Comparison of ENCODE assay signal across 10 cellular contexts in genomic region chr6:56689114-56689513, GRCh38. TPM values are rescaled to one million over a fixed set of nuclear protein-coding genes. Genes with fewer than 3 reads are reported as not detected.
DNase-seq lines count a peak whose midpoint lies in the region; ATAC-seq and TF ChIP-seq lines count a peak whose summit lies in the region.
"Had no signal": no experiment of that assay in that cellular context is flagged by ENCODE, and none has a peak within 500 bp of the region (broad histone marks: within the 10 kb centered on the region; RNA-seq: fewer than 3 reads in every experiment).

No MANE protein-coding gene starts in this region.

- RAD21 ChIA-PET in HCT116 (lab: Charles Lee; ENCODE audit: low non-redundant PET in 1 of 2, low total read pairs in 2 of 2, uncharacterized antibody in 2 of 2, unreplicated experiment in 2 of 2), result no interaction called here

- H3K27ac ChIP-seq in HCT116 (ENCODE audit: low read depth, low read length) (no peak overlapping the region), IMR-90 (ENCODE audit: insufficient read depth, low read length) (peak overlapping the region; percentile 41; the same call in 1 of the 2 replicates), muscle layer of colon (ENCODE audit: low read depth, low read length) (peak overlapping the region; percentile 17)
- H3K27ac ChIP-seq: HL-60 had no signal

- H3K9me2 ChIP-seq in HCT116 (ENCODE audit: insufficient read depth), result no peaks in the 10 kb centered on the region

- H3K36me3 ChIP-seq in HCT116 (ENCODE audit: control insufficient read depth in 1 of 2, insufficient read depth in 2 of 2, low read length in 2 of 2) (no peaks in the 10 kb centered on the region), IMR-90 (ENCODE audit: control insufficient read depth, insufficient read depth, low read length) (peaks cover 1% of the 10 kb centered on the region; the same call in 1 of the 2 replicates), muscle layer of colon (ENCODE audit: insufficient read depth, low read length) (no peaks in the 10 kb centered on the region)

- H3K4me2 ChIP-seq in HCT116 (ENCODE audit: low read length) (0 out of 2 replicates have a peak overlapping the region, but pooled peaks have one; percentile 6), IMR-90 (ENCODE audit: low read depth, low read length) (peak overlapping the region; percentile 83)

- no TSS peak for BruUV-seq in HCT116 (replicated peaks; lab: Mats Ljungman, UMichigan)
- no TSS peak for BruUV-seq in IMR-90 (replicated peaks; lab: Mats Ljungman, UMichigan)

- intact Hi-C loops in HCT116 (cut with micrococcal nuclease) (no loop called here), IMR-90 (cut with micrococcal nuclease) (no loop called here)

- peak overlapping the region; percentile 46 for H2BK5ac ChIP-seq in IMR-90 (ENCODE audit: low read depth, low read length, poor library complexity, severe bottlenecking)

- no peaks in the 10 kb centered on the region for H3K36me3 Mint-ChIP-seq in stimulated activated effector memory CD8-positive, alpha-beta T cell treated with anti-CD3 and anti-CD28 coated beads, Interleukin-12 subunit alpha, Interleukin-12 subunit beta, amount 100 ng/mL, for 72 hours

- no peak overlapping the region for H3K56ac ChIP-seq in IMR-90 (ENCODE audit: extremely low read depth, insufficient read depth, low read length)

- TF ChIP-seq CTCF in HCT116 (IDR thresholded peaks at IDR 0.05 in 2 of 3, conservative IDR thresholded peaks at IDR 0.05 in 1 of 3; ENCODE audit: borderline replicate concordance in 1 of 3, insufficient read depth in 1 of 3, low read depth in 2 of 3, low read length in 2 of 3) (no peak), IMR-90 (conservative IDR thresholded peaks at IDR 0.05; ENCODE audit: low read depth, low read length) (no peak)

- H2BK15ac ChIP-seq in IMR-90 (ENCODE audit: low read depth, low read length), result peak overlapping the region; percentile 45; the same call in 1 of the 3 replicates

- no peak overlapping the region for H2AK5ac ChIP-seq in IMR-90 (ENCODE audit: low read depth, low read length)

- H3K4me1 ChIP-seq in HCT116 (ENCODE audit: control insufficient read depth in 1 of 2, insufficient read depth in 2 of 2, low read length in 2 of 2), result peaks cover 23 to 37% of the 10 kb centered on the region in 2 experiments
- peaks cover 13% of the 10 kb centered on the region for H3K4me1 ChIP-seq in IMR-90 (ENCODE audit: control insufficient read depth, insufficient read depth, low read length)
- peaks cover 34% of the 10 kb centered on the region for H3K4me1 ChIP-seq in muscle layer of colon (ENCODE audit: insufficient read depth, low read length)

- H3K9me3 ChIP-seq in HCT116 (ENCODE audit: control insufficient read depth in 1 of 2, insufficient read depth in 1 of 2, low read depth in 1 of 2, low read length in 2 of 2), result no peaks in the 10 kb centered on the region
- H3K9me3 ChIP-seq in IMR-90 (ENCODE audit: control insufficient read depth, insufficient read depth, low read length), result no peaks in the 10 kb centered on the region
- no peaks in the 10 kb centered on the region for H3K9me3 ChIP-seq in muscle layer of colon (ENCODE audit: low read length)

- H3K27me3 ChIP-seq in HCT116 (ENCODE audit: insufficient read depth, low read length), result no peaks in the 10 kb centered on the region
- no peaks in the 10 kb centered on the region for H3K27me3 ChIP-seq in IMR-90 (ENCODE audit: control insufficient read depth, insufficient read depth, low read length)
- no peaks in the 10 kb centered on the region for H3K27me3 ChIP-seq in muscle layer of colon (ENCODE audit: control insufficient read depth in 1 of 2, insufficient read depth in 2 of 2, low read length in 2 of 2)

- no peak overlapping the region for H2AK9ac ChIP-seq in IMR-90 (replicated peaks; ENCODE audit: low read depth, low read length, poor library complexity)

- no peak overlapping the region for H3K4me3 Mint-ChIP-seq in stimulated activated effector memory CD8-positive, alpha-beta T cell treated with anti-CD3 and anti-CD28 coated beads, Interleukin-12 subunit alpha, Interleukin-12 subunit beta, amount 100 ng/mL, for 72 hours

- peak overlapping the region; percentile 68 for H3K18ac ChIP-seq in IMR-90 (ENCODE audit: low read depth, low read length)

- peaks cover 7% of the 10 kb centered on the region for H3K9me1 ChIP-seq in IMR-90 (ENCODE audit: insufficient read depth, low read length)

- H2AFZ ChIP-seq in HCT116 (ENCODE audit: low read depth, low read length, poor library complexity, severe bottlenecking) (no peak overlapping the region), IMR-90 (replicated peaks; ENCODE audit: low read length, poor library complexity) (no peak overlapping the region)

- no peak overlapping the region for H3K9ac ChIP-seq in HCT116 (ENCODE audit: low read length)
- no peak overlapping the region for H3K9ac ChIP-seq in IMR-90 (ENCODE audit: low read depth, low read length)
- H3K9ac ChIP-seq in muscle layer of colon (ENCODE audit: low read length), result no peak overlapping the region

- no peak overlapping the region for H3K27ac Mint-ChIP-seq in stimulated activated effector memory CD8-positive, alpha-beta T cell treated with anti-CD3 and anti-CD28 coated beads, Interleukin-12 subunit alpha, Interleukin-12 subunit beta, amount 100 ng/mL, for 72 hours

- no peaks in the 10 kb centered on the region for H3K9me3 Mint-ChIP-seq in stimulated activated effector memory CD8-positive, alpha-beta T cell treated with anti-CD3 and anti-CD28 coated beads, Interleukin-12 subunit alpha, Interleukin-12 subunit beta, amount 100 ng/mL, for 72 hours

- no peak for TF ChIP-seq RAD21 in HCT116 (IDR thresholded peaks at IDR 0.05; ENCODE audit: low read depth)
- TF ChIP-seq RAD21 in IMR-90 (IDR thresholded peaks at IDR 0.05; ENCODE audit: low read length), result no peak

- peak overlapping the region; percentile 71; the same call in 1 of the 2 replicates for H3K23ac ChIP-seq in IMR-90 (ENCODE audit: low read depth, low read length)

- in situ Hi-C loops in IMR-90 (cut with MboI; ENCODE audit: low sequenced_read_pairs), result no loop called here

- peak overlapping the region; percentile 12; the same call in 1 of the 2 replicates for H2BK120ac ChIP-seq in IMR-90 (ENCODE audit: low read depth, low read length)

- dilution Hi-C loops in IMR-90 (cut with HindIII; ENCODE audit: low sequenced_read_pairs, unreplicated experiment), result no loop called here

- H4K91ac ChIP-seq in IMR-90 (ENCODE audit: insufficient read depth, low read depth, low read length), result peak overlapping the region; percentile 40; the same call in 1 of the 2 replicates

- peak overlapping the region; percentile 15 for H2BK20ac ChIP-seq in IMR-90 (ENCODE audit: low read depth, low read length)

- H4K20me1 ChIP-seq in HCT116 (ENCODE audit: insufficient read depth) (no peaks in the 10 kb centered on the region), IMR-90 (ENCODE audit: insufficient read depth, low read length) (peaks cover 5% of the 10 kb centered on the region; the same call in 1 of the 2 replicates)

- no CpG with 5 or more reads among the region's 3 CpGs for WGBS in IMR-90 (ENCODE audit: extremely low coverage in 2 of 2, insufficient read length in 1 of 2), 2 experiments

- H3K4ac ChIP-seq in IMR-90 (ENCODE audit: low read depth, low read length), result peak overlapping the region; percentile 60; the same call in 1 of the 2 replicates

- H3K4me3 ChIP-seq in HCT116 (replicated peaks in 1 of 2; ENCODE audit: low read depth in 1 of 2, low read length in 2 of 2), result no peak overlapping the region
- no peak overlapping the region for H3K4me3 ChIP-seq in IMR-90 (ENCODE audit: insufficient read depth, low read depth, low read length)
- peak overlapping the region in 1 of 2 donors; percentile 42 for H3K4me3 ChIP-seq in muscle layer of colon (ENCODE audit: low read depth in 1 of 2, low read length in 2 of 2)

- CTCF ChIA-PET in HCT116 (lab: Charles Lee), result interaction anchor here (1.0 to 2.3 kb wide), 2 partner anchors 10 to 46 kb away, joined by 3 to 8 read pairs; partner anchors contain the start of gene DST
- CTCF ChIA-PET in IMR-90 (lab: Yijun Ruan, JAX), result no interaction called here

- H4K5ac ChIP-seq in IMR-90 (ENCODE audit: low read depth, low read length), result no peak overlapping the region; the same call in 1 of the 2 replicates

- H3K14ac ChIP-seq in IMR-90 (replicated peaks; ENCODE audit: low read depth, low read length), result peak overlapping the region; percentile 71; the same call in 1 of the 2 replicates

- H3K79me2 ChIP-seq in HCT116 (ENCODE audit: insufficient read depth, low read length), result peaks cover 13% of the 10 kb centered on the region; the same call in 1 of the 2 replicates

- 0 out of 4 replicates have a peak overlapping the region, but pooled peaks of 1 of the 2 experiments have one; percentile 18 for H4K8ac ChIP-seq in IMR-90 (ENCODE audit: low read depth in 2 of 2, low read length in 2 of 2)

- H3K4me1 Mint-ChIP-seq in stimulated activated effector memory CD8-positive, alpha-beta T cell treated with anti-CD3 and anti-CD28 coated beads, Interleukin-12 subunit alpha, Interleukin-12 subunit beta, amount 100 ng/mL, for 72 hours, result no peaks in the 10 kb centered on the region

- no peak for DNase-seq in HCT116 (ENCODE audit: low read depth, low spot score)
- no peak for DNase-seq in IMR-90
- DNase-seq in stimulated activated effector memory CD8-positive, alpha-beta T cell treated with anti-CD3 and anti-CD28 coated beads, Interleukin-12 subunit alpha, Interleukin-12 subunit beta, amount 100 ng/mL, for 72 hours (ENCODE audit: low spot score in 2 of 2), result no peak
- no peak for DNase-seq in NCI-H1048 (lab: John Stamatoyannopoulos, UW)
- DNase-seq in medulla oblongata (ENCODE audit: extremely low spot score), result no peak
- no peak for DNase-seq in activated CD4-positive, alpha-beta T cell treated with anti-CD3 and anti-CD28 coated beads for 1 hour
- DNase-seq: activated CD4-positive, CD25-positive, alpha-beta regulatory T cell had no signal

- POLR2A ChIA-PET in HCT116 (lab: Charles Lee), result no interaction called here
- POLR2A ChIA-PET in IMR-90 (lab: Charles Lee; ENCODE audit: unreplicated experiment), result no interaction called here

- ATAC-seq in GM18870 (IDR thresholded peaks at IDR 0.05; ENCODE audit: unreplicated experiment) (peak; percentile 60), HCT116 (no peak), IMR-90 (ENCODE audit: low read depth) (no peak)
- ATAC-seq in stimulated activated effector memory CD8-positive, alpha-beta T cell treated with anti-CD3 and anti-CD28 coated beads, Interleukin-12 subunit alpha, Interleukin-12 subunit beta, amount 100 ng/mL, for 72 hours, result no peak

- TF ChIP-seq POLR2A in HCT116 (IDR thresholded peaks at IDR 0.05; ENCODE audit: borderline replicate concordance, extremely low read depth, insufficient read depth, insufficient read length), result no peak
- no peak for TF ChIP-seq POLR2A in IMR-90 (IDR thresholded peaks at IDR 0.05; ENCODE audit: low read depth, low read length)

- H3K79me1 ChIP-seq in IMR-90 (ENCODE audit: low read depth in 1 of 2, low read length in 2 of 2), result peaks cover 15 to 48% of the 10 kb centered on the region in 2 experiments

TF ChIP-seq in IMR-90, 13 proteins besides CTCF, POLR2A, EP300 and RAD21 (continues in another document):
- no peak for TF ChIP-seq MAFK (IDR thresholded peaks at IDR 0.05; ENCODE audit: low read depth, low read length)

RNA-seq across cellular contexts. Expression of gene DST, which starts 46.4 kb away (rescaled TPM):
- 144 TPM for total RNA-seq in HCT116 (2021; ENCODE audit: unreplicated experiment)
- 57.7 and 68.9 TPM in 2 replicates for polyA plus RNA-seq in HCT116 (2012)
- total RNA-seq in IMR-90 (2012; rRNA removed), result 452 and 544 TPM in 2 replicates
- polyA plus RNA-seq in IMR-90 (2012; rRNA removed), result 80.7 and 97.7 TPM in 2 replicates
- 12.6 and 26.5 TPM in 2 replicates for polyA plus RNA-seq in IMR-90 (2012; cell fraction: cytosol; rRNA removed)
- polyA plus RNA-seq in IMR-90 (2012; cell fraction: nucleus; rRNA removed; ENCODE audit: low replicate concordance), result 183 and 380 TPM in 2 replicates
